Comparison of ENCODE assay signal across 18 cellular contexts in the genomic region with DNA sequence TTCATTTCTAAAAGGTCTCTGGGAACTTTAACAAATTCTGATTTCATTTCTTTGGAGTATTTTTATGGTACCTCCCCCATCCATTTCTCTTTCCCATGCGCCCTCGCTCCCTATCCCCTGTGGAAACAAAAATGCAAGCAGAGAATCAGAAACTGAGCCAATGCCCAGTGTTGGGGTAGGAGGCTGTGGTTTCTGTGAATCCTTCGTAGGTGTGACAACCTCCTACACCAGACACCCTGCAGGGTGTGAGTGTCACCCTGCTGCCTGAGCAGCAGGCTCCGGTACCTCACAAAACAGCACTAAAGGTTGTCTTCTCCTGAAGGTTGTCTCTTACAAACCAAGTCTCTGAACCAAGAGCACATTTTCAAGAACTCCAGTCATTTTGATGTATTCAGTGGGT.
DNase-seq lines count a peak whose midpoint lies in the region; ATAC-seq and TF ChIP-seq lines count a peak whose summit lies in the region.
"Had no signal": no experiment of that assay in that cellular context is flagged by ENCODE, and none has a peak within 500 bp of the region (broad histone marks: within the 10 kb centered on the region; RNA-seq: fewer than 3 reads in every experiment).

No MANE protein-coding gene starts in this region.

- H3K27ac ChIP-seq in caudate nucleus (ENCODE audit: low read depth, low read length): peak overlapping the region; percentile 40
- H3K27ac ChIP-seq: C4-2B, HL-60 had no signal

- H3K4me3 Mint-ChIP-seq in WTC11 (no peak overlapping the region), glutamatergic neuron (ENCODE audit: unreplicated experiment) (peak overlapping the region; percentile 26), progenitor cell of endocrine pancreas (ENCODE audit: low read depth) (no peak overlapping the region)
- H3K4me3 Mint-ChIP-seq: CD4-positive, alpha-beta T cell had no signal

- TF ChIP-seq CTCF in WTC11 (IDR thresholded peaks at IDR 0.05) (no peak), glutamatergic neuron (IDR thresholded peaks at IDR 0.05; ENCODE audit: partially characterized antibody, unreplicated experiment) (no peak), progenitor cell of endocrine pancreas (IDR thresholded peaks at IDR 0.05; ENCODE audit: unreplicated experiment) (no peak)

- H3K9me3 Mint-ChIP-seq in WTC11 (peaks cover 11% of the 10 kb centered on the region; the same call in 1 of the 2 replicates), glutamatergic neuron (ENCODE audit: unreplicated experiment) (peaks cover 25% of the 10 kb centered on the region), progenitor cell of endocrine pancreas (ENCODE audit: low read depth) (no peaks in the 10 kb centered on the region)
- H3K9me3 Mint-ChIP-seq: CD4-positive, alpha-beta T cell had no signal

- H3K27ac Mint-ChIP-seq in WTC11 (peak overlapping the region; percentile 10; the same call in 1 of the 2 replicates), glutamatergic neuron (ENCODE audit: unreplicated experiment) (peak overlapping the region; percentile 24), progenitor cell of endocrine pancreas (peak overlapping the region; percentile 63)
- H3K27ac Mint-ChIP-seq: CD4-positive, alpha-beta T cell had no signal

- no peaks in the 10 kb centered on the region for H3K27me3 Mint-ChIP-seq in WTC11 (ENCODE audit: low read depth)
- peaks cover 19% of the 10 kb centered on the region for H3K27me3 Mint-ChIP-seq in glutamatergic neuron (ENCODE audit: unreplicated experiment)
- H3K27me3 Mint-ChIP-seq in progenitor cell of endocrine pancreas: no peaks in the 10 kb centered on the region
- H3K27me3 Mint-ChIP-seq: CD4-positive, alpha-beta T cell had no signal

- ATAC-seq in WTC11 (no peak), HG03565 (IDR thresholded peaks at IDR 0.05; ENCODE audit: unreplicated experiment) (no peak)
- ATAC-seq: HCT116 had no signal

- H3K4me1 Mint-ChIP-seq in WTC11 (peaks cover 30% of the 10 kb centered on the region), glutamatergic neuron (ENCODE audit: low read depth, unreplicated experiment) (peaks cover 45% of the 10 kb centered on the region), progenitor cell of endocrine pancreas (ENCODE audit: low read depth) (peaks cover 21% of the 10 kb centered on the region)

- DNase-seq in WTC11 (ENCODE audit: low spot score) (no peak), caudate nucleus (lab: John Stamatoyannopoulos, UW) (peak in 4 of 61 donors; percentile 7 to 46 (median 29)), glutamatergic neuron (no peak), progenitor cell of endocrine pancreas (ENCODE audit: low spot score, unreplicated experiment) (no peak), glomerular visceral epithelial cell (ENCODE audit: extremely low spot score) (no peak), NCI-H1930 (lab: John Stamatoyannopoulos, UW) (no peak)
- DNase-seq: ACHN; Caco-2; CD4-positive, alpha-beta T cell; DMS153; DMS79; GDM1; GOT3; H7 had no signal

- CTCF ChIA-PET in WTC11 (lab: Charles Lee): no interaction called here

- POLR2A ChIA-PET in WTC11 (lab: Charles Lee): no interaction called here

- H3K36me3 Mint-ChIP-seq in WTC11: peaks cover 52% of the 10 kb centered on the region
- peaks cover 33% of the 10 kb centered on the region for H3K36me3 Mint-ChIP-seq in glutamatergic neuron (ENCODE audit: unreplicated experiment)
- H3K36me3 Mint-ChIP-seq in progenitor cell of endocrine pancreas (ENCODE audit: insufficient read depth): peaks cover 46% of the 10 kb centered on the region

TF ChIP-seq in WTC11, 78 proteins besides CTCF, POLR2A, EP300 and RAD21:
- TF ChIP-seq, protein P1, sequence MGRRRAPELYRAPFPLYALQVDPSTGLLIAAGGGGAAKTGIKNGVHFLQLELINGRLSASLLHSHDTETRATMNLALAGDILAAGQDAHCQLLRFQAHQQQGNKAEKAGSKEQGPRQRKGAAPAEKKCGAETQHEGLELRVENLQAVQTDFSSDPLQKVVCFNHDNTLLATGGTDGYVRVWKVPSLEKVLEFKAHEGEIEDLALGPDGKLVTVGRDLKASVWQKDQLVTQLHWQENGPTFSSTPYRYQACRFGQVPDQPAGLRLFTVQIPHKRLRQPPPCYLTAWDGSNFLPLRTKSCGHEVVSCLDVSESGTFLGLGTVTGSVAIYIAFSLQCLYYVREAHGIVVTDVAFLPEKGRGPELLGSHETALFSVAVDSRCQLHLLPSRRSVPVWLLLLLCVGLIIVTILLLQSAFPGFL (CRISPR knock-in tag; IDR thresholded peaks at IDR 0.05; ENCODE audit: borderline replicate concordance): no peak

Comparison
In these comparisons a context has a peak if more than half of its experiments do, and no peak if none do; other contexts are left out.
1. H3K27ac Mint-ChIP-seq: peak in every context shown above with its lines; median percentile 63 in progenitor cell of endocrine pancreas; 24 in glutamatergic neuron; 10 in WTC11.